8 cellular contexts compared by ENCODE assay signal in genomic region chr19:12779162-12779993, GRCh38. TPM values are rescaled to one million over a fixed set of nuclear protein-coding genes. Genes with fewer than 3 reads are reported as not detected.
DNase-seq lines count a peak whose midpoint lies in the region; ATAC-seq, FAIRE-seq and TF ChIP-seq lines count a peak whose summit lies in the region.

No MANE protein-coding gene starts in this region.

- intact Hi-C loops in naive thymus-derived CD4-positive, alpha-beta T cell (cut with micrococcal nuclease) = no loop called here

- H3K36me3 ChIP-seq in SK-N-MC (ENCODE audit: insufficient read depth, low read length) (no peaks in the 10 kb centered on the region), endodermal cell (ENCODE audit: control insufficient read depth, insufficient read depth, low read length) (no peaks in the 10 kb centered on the region)
- H3K36me3 ChIP-seq in naive thymus-derived CD4-positive, alpha-beta T cell (ENCODE audit: control insufficient read depth in 2 of 3, insufficient read depth in 3 of 3, low read length in 3 of 3) = no peaks in the 10 kb centered on the region

- peak overlapping the region; percentile 59 for H3K4me3 Mint-ChIP-seq in endodermal cell
- peak overlapping the region; percentile 19 to 95 (median 60) for H3K4me3 Mint-ChIP-seq in naive thymus-derived CD4-positive, alpha-beta T cell

- CTCF ChIA-PET in naive thymus-derived CD4-positive, alpha-beta T cell (lab: Charles Lee) = interaction anchor here (2.4 to 5.4 kb wide), 4 partner anchors 9 to 19 kb away, joined by 10 to 169 read pairs (median 46); partner anchors contain the start of genes JUNB, PRDX2 and THSD8

- H3K36me3 Mint-ChIP-seq in endodermal cell (ENCODE audit: low read depth) = peaks cover 4% of the 10 kb centered on the region
- no peaks in the 10 kb centered on the region for H3K36me3 Mint-ChIP-seq in naive thymus-derived CD4-positive, alpha-beta T cell

- no peaks in the 10 kb centered on the region for H3K9me3 Mint-ChIP-seq in endodermal cell
- H3K9me3 Mint-ChIP-seq in naive thymus-derived CD4-positive, alpha-beta T cell = peaks cover 0 to 8% (median 0%) of the 10 kb centered on the region in 11 donors

- ATAC-seq in naive thymus-derived CD4-positive, alpha-beta T cell = no peak
- ATAC-seq in HG03025 (IDR thresholded peaks at IDR 0.05; ENCODE audit: low FRiP score, unreplicated experiment) = no peak
- no peak for ATAC-seq in GM18517 (IDR thresholded peaks at IDR 0.05; ENCODE audit: unreplicated experiment)

- TF ChIP-seq CTCF in AG09319 (IDR thresholded peaks at IDR 0.05; ENCODE audit: low read depth, low read length) (no peak), endodermal cell (conservative IDR thresholded peaks at IDR 0.05) (peak; percentile 54)

- peaks cover 4% of the 10 kb centered on the region for H3K4me1 ChIP-seq in endodermal cell (ENCODE audit: control insufficient read depth, insufficient read depth, low read length)
- H3K4me1 ChIP-seq in naive thymus-derived CD4-positive, alpha-beta T cell (ENCODE audit: control insufficient read depth in 2 of 2, insufficient read depth in 2 of 2, low read length in 2 of 2) = peaks cover 22 to 44% of the 10 kb centered on the region in 2 donors

- FAIRE-seq in GM18507 (lab: Jason Lieb, UNC) = peak; percentile 51

- peak; percentile 49 for DNase-seq in AG09319 (ENCODE audit: extremely low read depth, low read depth)
- DNase-seq in GM18507 (ENCODE audit: extremely low spot score, insufficient read length, low read depth) = no peak
- DNase-seq in SK-N-MC (ENCODE audit: low read depth, low spot score) = no peak
- DNase-seq in endodermal cell = peak; percentile 75
- no peak for DNase-seq in naive thymus-derived CD4-positive, alpha-beta T cell
- DNase-seq in NCI-H345 treated with DMSO at 0.1 percent for 48 hours (lab: John Stamatoyannopoulos, UW; ENCODE audit: unreplicated experiment) = no peak

- H3K4me1 Mint-ChIP-seq in endodermal cell = peaks cover 20% of the 10 kb centered on the region
- H3K4me1 Mint-ChIP-seq in naive thymus-derived CD4-positive, alpha-beta T cell = peaks cover 19 to 45% (median 37%) of the 10 kb centered on the region in 7 donors

- peak overlapping the region; percentile 79 for H3K27ac Mint-ChIP-seq in endodermal cell
- H3K27ac Mint-ChIP-seq in naive thymus-derived CD4-positive, alpha-beta T cell = peak overlapping the region; percentile 43 to 98 (median 91)

- WGBS in endodermal cell (ENCODE audit: insufficient coverage in 1 of 2, insufficient read length in 1 of 2), 2 experiments = 70 to 83% methylated on average over 10 to 15 of the region's 15 CpGs

- no peaks in the 10 kb centered on the region for H3K9me3 ChIP-seq in SK-N-MC (ENCODE audit: low read depth, low read length)
- no peaks in the 10 kb centered on the region for H3K9me3 ChIP-seq in endodermal cell (ENCODE audit: control insufficient read depth, low read length)
- H3K9me3 ChIP-seq in naive thymus-derived CD4-positive, alpha-beta T cell (ENCODE audit: control insufficient read depth in 2 of 3, low read length in 3 of 3) = no peaks in the 10 kb centered on the region

- H3K27me3 Mint-ChIP-seq in endodermal cell (ENCODE audit: insufficient read depth) = no peaks in the 10 kb centered on the region
- H3K27me3 Mint-ChIP-seq in naive thymus-derived CD4-positive, alpha-beta T cell = no peaks in the 10 kb centered on the region

- H3K4me3 ChIP-seq in SK-N-MC (peak overlapping the region; percentile 81), endodermal cell (ENCODE audit: low read length) (no peak overlapping the region)
- no peak overlapping the region for H3K4me3 ChIP-seq in naive thymus-derived CD4-positive, alpha-beta T cell (ENCODE audit: low read length)

- H3K27me3 ChIP-seq in endodermal cell (ENCODE audit: control insufficient read depth, insufficient read depth, low read length, poor library complexity, severe bottlenecking) = no peaks in the 10 kb centered on the region
- H3K27me3 ChIP-seq in naive thymus-derived CD4-positive, alpha-beta T cell (ENCODE audit: control insufficient read depth in 2 of 2, insufficient read depth in 2 of 2, low read length in 2 of 2) = no peaks in the 10 kb centered on the region

- H3K9ac ChIP-seq in SK-N-MC (ENCODE audit: insufficient read length) = peak overlapping the region; percentile 30
- H3K9ac ChIP-seq in endodermal cell (ENCODE audit: extremely low read depth, low read length, poor library complexity, severe bottlenecking) = no peak overlapping the region

- H3K27ac ChIP-seq in SK-N-MC (peak overlapping the region; percentile 90), endodermal cell (ENCODE audit: low read depth, low read length) (no peak overlapping the region)
- H3K27ac ChIP-seq in naive thymus-derived CD4-positive, alpha-beta T cell (ENCODE audit: low read depth, low read length) = peak overlapping the region; percentile 94

- POLR2A ChIA-PET in naive thymus-derived CD4-positive, alpha-beta T cell (lab: Charles Lee) = interaction anchor here (0.8 to 12.9 kb wide), 6 partner anchors 9 to 98 kb away, joined by 3 to 621 read pairs (median 16); partner anchors contain the start of genes DHPS, JUNB, PRDX2 and THSD8

RNA-seq across cellular contexts. Expression of gene HOOK2, which starts 4.0 kb away (rescaled TPM):
- 100 to 1,000 TPM in 1 of 2 donors, 10 to 100 TPM in 1; 82.1 to 103 TPM for total RNA-seq in endodermal cell
- polyA plus RNA-seq in endodermal cell (2013, experiment 1 of 2) = 28.9 TPM
- 23.8 TPM for polyA plus RNA-seq in endodermal cell (2013, experiment 2 of 2)
- 10 to 100 TPM; 16.6 to 37.5 (median 22.3) TPM for total RNA-seq in naive thymus-derived CD4-positive, alpha-beta T cell
- polyA plus RNA-seq in naive thymus-derived CD4-positive, alpha-beta T cell = 1 to 10 TPM; 4.0 to 5.3 TPM

RNA-seq across cellular contexts. Expression of gene JUNB, which starts 11.9 kb away (rescaled TPM):
- total RNA-seq in endodermal cell = 1 to 10 TPM; 6.7 to 7.2 TPM
- 7.7 TPM for polyA plus RNA-seq in endodermal cell (2013, experiment 1 of 2)
- 9.9 TPM for polyA plus RNA-seq in endodermal cell (2013, experiment 2 of 2)
- 1,000 to 10,000 TPM in 2 of 5 experiments, 100 to 1,000 TPM in 3; 107 to 2,198 (median 203) TPM for total RNA-seq in naive thymus-derived CD4-positive, alpha-beta T cell
- 1,000 to 10,000 TPM in 1 of 2 donors, 100 to 1,000 TPM in 1; 690 to 1,125 TPM for polyA plus RNA-seq in naive thymus-derived CD4-positive, alpha-beta T cell

RNA-seq across cellular contexts. Expression of gene PRDX2, which starts 22.2 kb away (rescaled TPM):
- 100 to 1,000 TPM; 429 to 507 TPM for total RNA-seq in endodermal cell
- polyA plus RNA-seq in endodermal cell (2013, experiment 1 of 2) = 440 TPM
- polyA plus RNA-seq in endodermal cell (2013, experiment 2 of 2) = 394 TPM
- 100 to 1,000 TPM in 3 of 5 experiments, 10 to 100 TPM in 2; 75.1 to 297 (median 117) TPM for total RNA-seq in naive thymus-derived CD4-positive, alpha-beta T cell
- polyA plus RNA-seq in naive thymus-derived CD4-positive, alpha-beta T cell = 100 to 1,000 TPM; 313 to 359 TPM

RNA-seq across cellular contexts. Expression of gene THSD8, which starts 22.5 kb away (rescaled TPM):
- 10 to 100 TPM; 34.4 to 57.4 TPM for total RNA-seq in endodermal cell
- 12.7 TPM for polyA plus RNA-seq in endodermal cell (2013, experiment 1 of 2)
- polyA plus RNA-seq in endodermal cell (2013, experiment 2 of 2) = 17.6 TPM
- total RNA-seq in naive thymus-derived CD4-positive, alpha-beta T cell = 10 to 100 TPM in 1 of 5 experiments, 1 to 10 TPM in 2, under 1 TPM in 1, not detected in 1; 0.80 to 18.9 (median 2.1) TPM
- not detected for polyA plus RNA-seq in naive thymus-derived CD4-positive, alpha-beta T cell

RNA-seq across cellular contexts. Expression of gene RNASEH2A, which starts 27.0 kb away (rescaled TPM):
- 10 to 100 TPM; 51.0 to 97.1 TPM for total RNA-seq in endodermal cell
- polyA plus RNA-seq in endodermal cell (2013, experiment 1 of 2) = 68.6 TPM
- 58.0 TPM for polyA plus RNA-seq in endodermal cell (2013, experiment 2 of 2)
- 10 to 100 TPM in 2 of 5 experiments, 1 to 10 TPM in 3; 1.6 to 30.9 (median 9.3) TPM for total RNA-seq in naive thymus-derived CD4-positive, alpha-beta T cell
- 10 to 100 TPM; 20.3 to 20.4 TPM for polyA plus RNA-seq in naive thymus-derived CD4-positive, alpha-beta T cell

Comparison
In these comparisons a context has a peak if more than half of its experiments do, and no peak if none do; other contexts are left out.
1. DNase-seq: peak in AG09319 (single experiment) and endodermal cell (single experiment); none in GM18507 (single experiment), SK-N-MC (single experiment), naive thymus-derived CD4-positive, alpha-beta T cell (0 of 9) and NCI-H345 treated with DMSO at 0.1 percent for 48 hours (single experiment).
2. RNA of gene JUNB, which starts 11.9 kb away (total RNA-seq): 107 to 2,198 TPM in naive thymus-derived CD4-positive, alpha-beta T cell; 6.7 to 7.2 TPM in endodermal cell; every median in the first group is over 10 times any median in the second.